In the genomic region with DNA sequence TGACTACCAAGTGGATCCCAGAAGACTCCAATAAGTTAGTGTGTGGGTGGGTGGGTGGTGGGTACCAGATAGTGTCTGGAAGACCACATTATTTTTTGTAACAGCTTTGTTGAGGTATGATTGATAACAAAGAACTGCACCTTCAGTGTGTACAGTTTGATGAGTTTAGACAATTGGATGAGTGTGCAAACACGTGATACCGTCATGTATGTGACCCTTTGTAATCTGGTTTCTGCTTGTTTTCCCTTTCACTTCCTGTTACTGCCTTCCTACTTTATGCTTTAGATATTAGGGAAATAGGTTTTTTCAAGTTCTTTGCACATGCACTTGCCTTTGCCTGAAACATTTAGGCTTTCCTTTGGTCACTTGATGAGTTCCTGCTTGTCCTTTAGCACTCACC, we compare ENCODE assay signal across 9 cellular contexts. TPM values are rescaled to one million over a fixed set of nuclear protein-coding genes. Genes with fewer than 3 reads are reported as not detected.
DNase-seq lines count a peak whose midpoint lies in the region; FAIRE-seq and TF ChIP-seq lines count a peak whose summit lies in the region.
"Had no signal": no experiment of that assay in that cellular context is flagged by ENCODE, and none has a peak within 500 bp of the region (broad histone marks: within the 10 kb centered on the region; RNA-seq: fewer than 3 reads in every experiment).

No MANE protein-coding gene starts in this region.

- no peaks in the 10 kb centered on the region for H3K9me1 ChIP-seq in endothelial cell of umbilical vein (replicated peaks; ENCODE audit: control insufficient read depth, extremely low read depth, insufficient read depth, low read length)

- peak; percentile 15 for TF ChIP-seq POLR2A in endothelial cell of umbilical vein (IDR thresholded peaks at IDR 0.05; ENCODE audit: low read depth, low read length)
- TF ChIP-seq POLR2A in breast epithelium (IDR thresholded peaks at IDR 0.05): no peak

- no peak for DNase-seq in activated naive CD4-positive, alpha-beta T cell (lab: John Stamatoyannopoulos, UW)
- DNase-seq in endothelial cell of umbilical vein (ENCODE audit: low read depth, low spot score) (peak; percentile 68), type B pancreatic cell (ENCODE audit: extremely low spot score, unreplicated experiment) (no peak), NCI-H524 (lab: John Stamatoyannopoulos, UW) (no peak), UCSD-AML1 (lab: John Stamatoyannopoulos, UW; ENCODE audit: unreplicated experiment) (no peak), breast epithelium (ENCODE audit: low spot score in 2 of 2) (no peak)
- DNase-seq: NCI-H774 had no signal

- H3K4me3 ChIP-seq in OCI-LY1 (ENCODE audit: low read depth, low read length, poor library complexity, severe bottlenecking) (no peak overlapping the region), endothelial cell of umbilical vein (replicated peaks in 1 of 3; ENCODE audit: insufficient read depth in 1 of 3, low read depth in 1 of 3, low read length in 3 of 3) (no peak overlapping the region), breast epithelium (no peak overlapping the region)

- BruUV-seq in endothelial cell of umbilical vein (replicated peaks; lab: Mats Ljungman, UMichigan): no TSS peak

- H2AFZ ChIP-seq in OCI-LY1 (ENCODE audit: low read length): no peak overlapping the region
- H2AFZ ChIP-seq in endothelial cell of umbilical vein (ENCODE audit: low read depth, low read length): no peak overlapping the region

- H3K36me3 ChIP-seq in OCI-LY1 (ENCODE audit: insufficient read depth, low read length): peaks cover 68% of the 10 kb centered on the region
- peaks cover 7 to 29% of the 10 kb centered on the region in 2 experiments for H3K36me3 ChIP-seq in endothelial cell of umbilical vein (ENCODE audit: control insufficient read depth in 2 of 2, extremely low read depth in 1 of 2, insufficient read depth in 2 of 2, low read length in 2 of 2)
- H3K36me3 ChIP-seq in breast epithelium: no peaks in the 10 kb centered on the region

- no peaks in the 10 kb centered on the region for H3K27me3 Mint-ChIP-seq in activated naive CD4-positive, alpha-beta T cell treated with anti-CD3 and anti-CD28 coated beads, Interleukin-2, amount 50 U/mL, for 24 hours
- H3K27me3 Mint-ChIP-seq in type B pancreatic cell: no peaks in the 10 kb centered on the region

- no peaks in the 10 kb centered on the region for H3K9me3 Mint-ChIP-seq in activated naive CD4-positive, alpha-beta T cell treated with anti-CD3 and anti-CD28 coated beads, Interleukin-2, amount 50 U/mL, for 24 hours
- H3K9me3 Mint-ChIP-seq in type B pancreatic cell: no peaks in the 10 kb centered on the region

- H3K27ac Mint-ChIP-seq in activated naive CD4-positive, alpha-beta T cell treated with anti-CD3 and anti-CD28 coated beads, Interleukin-2, amount 50 U/mL, for 24 hours: peak overlapping the region; percentile 92
- peak overlapping the region; percentile 62 for H3K27ac Mint-ChIP-seq in type B pancreatic cell

- dilution Hi-C loops in endothelial cell of umbilical vein (cut with MboI; ENCODE audit: extremely low pct_ligation_motif_present, low sequenced_read_pairs): no loop called here

- intact Hi-C loops in endothelial cell of umbilical vein (cut with micrococcal nuclease): no loop called here
- intact Hi-C loops in breast epithelium (cut with DNase I; ENCODE audit: low total_unique reads): no loop called here

- POLR2A ChIA-PET in endothelial cell of umbilical vein (lab: Charles Lee): no interaction called here

- H3K9me3 ChIP-seq in OCI-LY1 (ENCODE audit: low read length) (no peaks in the 10 kb centered on the region), endothelial cell of umbilical vein (replicated peaks; ENCODE audit: control insufficient read depth, insufficient read depth, low read length) (no peaks in the 10 kb centered on the region), breast epithelium (no peaks in the 10 kb centered on the region)

- peaks cover 37% of the 10 kb centered on the region for H3K36me3 Mint-ChIP-seq in activated naive CD4-positive, alpha-beta T cell treated with anti-CD3 and anti-CD28 coated beads, Interleukin-2, amount 50 U/mL, for 24 hours
- H3K36me3 Mint-ChIP-seq in type B pancreatic cell: peaks cover 33% of the 10 kb centered on the region

- peaks cover 72% of the 10 kb centered on the region for H3K4me1 Mint-ChIP-seq in activated naive CD4-positive, alpha-beta T cell treated with anti-CD3 and anti-CD28 coated beads, Interleukin-2, amount 50 U/mL, for 24 hours
- peaks cover 13% of the 10 kb centered on the region for H3K4me1 Mint-ChIP-seq in type B pancreatic cell (ENCODE audit: unreplicated experiment)

- H3K9me2 ChIP-seq in OCI-LY1 (ENCODE audit: low read depth, low read length): no peaks in the 10 kb centered on the region

- H3K4me1 ChIP-seq in OCI-LY1 (ENCODE audit: insufficient read depth, low read length, severe bottlenecking) (peaks cover 20% of the 10 kb centered on the region), endothelial cell of umbilical vein (ENCODE audit: control insufficient read depth, extremely low read depth, insufficient read depth, low read length) (peaks cover 12% of the 10 kb centered on the region), breast epithelium (peaks cover 0 to 11% of the 10 kb centered on the region in 2 donors)

- peak overlapping the region; percentile 26 for H3K27ac ChIP-seq in OCI-LY1 (ENCODE audit: low read depth, low read length, poor library complexity, severe bottlenecking)
- H3K27ac ChIP-seq in endothelial cell of umbilical vein (ENCODE audit: insufficient read depth, low read depth, low read length): peak overlapping the region; percentile 35
- H3K27ac ChIP-seq in breast epithelium: peak overlapping the region in 1 of 2 donors; percentile 38

- H3K27me3 ChIP-seq in OCI-LY1 (ENCODE audit: insufficient read depth, low read length) (no peaks in the 10 kb centered on the region), endothelial cell of umbilical vein (ENCODE audit: control insufficient read depth in 2 of 2, insufficient read depth in 2 of 2, low read length in 2 of 2) (no peaks in the 10 kb centered on the region), breast epithelium (no peaks in the 10 kb centered on the region)

- H3K9ac ChIP-seq in OCI-LY1 (ENCODE audit: low read length) (no peak overlapping the region), endothelial cell of umbilical vein (replicated peaks; ENCODE audit: extremely low read depth, insufficient read depth, low read length) (no peak overlapping the region)

- TF ChIP-seq CTCF in OCI-LY1 (IDR thresholded peaks at IDR 0.05; ENCODE audit: low read length) (no peak), endothelial cell of umbilical vein (IDR thresholded peaks at IDR 0.05; ENCODE audit: extremely low read depth in 1 of 2, insufficient read depth in 1 of 2, low read depth in 1 of 2, low read length in 2 of 2) (no peak), type B pancreatic cell (conservative IDR thresholded peaks at IDR 0.05) (no peak), breast epithelium (IDR thresholded peaks at IDR 0.05) (no peak)

- H3K4me2 ChIP-seq in OCI-LY1 (ENCODE audit: low read length) (no peak overlapping the region), endothelial cell of umbilical vein (ENCODE audit: insufficient read depth, low read length) (peak overlapping the region; percentile 33)

- peak overlapping the region; percentile 17 for H3K4me3 Mint-ChIP-seq in activated naive CD4-positive, alpha-beta T cell treated with anti-CD3 and anti-CD28 coated beads, Interleukin-2, amount 50 U/mL, for 24 hours
- no peak overlapping the region for H3K4me3 Mint-ChIP-seq in type B pancreatic cell

- H3K79me2 ChIP-seq in OCI-LY1 (ENCODE audit: insufficient read depth, low read length) (peaks cover 6% of the 10 kb centered on the region; the same call in 1 of the 2 replicates), endothelial cell of umbilical vein (ENCODE audit: control insufficient read depth, insufficient read depth, low read length) (peaks cover 17% of the 10 kb centered on the region)

- peak; percentile 12 for FAIRE-seq in endothelial cell of umbilical vein (lab: Jason Lieb, UNC)

- CTCF ChIA-PET in endothelial cell of umbilical vein (lab: Charles Lee): interaction anchor here (1.0 to 2.5 kb wide), 2 partner anchors 11 to 275 kb away, joined by 3 to 11 read pairs; a partner anchor contains a TSS

- H4K20me1 ChIP-seq in OCI-LY1 (ENCODE audit: insufficient read depth, low read length): 0 out of 2 replicates have a peak, but pooled peaks cover 3% of the 10 kb centered on the region
- peaks cover 6% of the 10 kb centered on the region for H4K20me1 ChIP-seq in endothelial cell of umbilical vein (replicated peaks; ENCODE audit: control insufficient read depth, extremely low read depth, insufficient read depth, low read length)

- H3F3A ChIP-seq in OCI-LY1 (ENCODE audit: insufficient read depth, low read length): peaks cover 12% of the 10 kb centered on the region

TF ChIP-seq in endothelial cell of umbilical vein, 7 proteins besides CTCF, POLR2A, EP300 and RAD21 (continues in another document):
- TF ChIP-seq, protein P1, sequence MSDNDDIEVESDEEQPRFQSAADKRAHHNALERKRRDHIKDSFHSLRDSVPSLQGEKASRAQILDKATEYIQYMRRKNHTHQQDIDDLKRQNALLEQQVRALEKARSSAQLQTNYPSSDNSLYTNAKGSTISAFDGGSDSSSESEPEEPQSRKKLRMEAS (IDR thresholded peaks at IDR 0.05; ENCODE audit: insufficient read depth, insufficient read length): no peak
- no peak for TF ChIP-seq MYC (IDR thresholded peaks at IDR 0.05; ENCODE audit: low read depth, low read length)

RNA-seq across cellular contexts. Expression of a gene that starts 8.5 kb away (rescaled TPM):
- total RNA-seq in endothelial cell of umbilical vein (871 and 890 TPM in 2 replicates), type B pancreatic cell (ENCODE audit: low replicate concordance) (949 and 1,036 TPM in 2 replicates), breast epithelium (1,000 to 10,000 TPM in 2 of 3 donors, 100 to 1,000 TPM in 1; 979 to 1,473 (median 1,466) TPM)
- polyA plus RNA-seq in endothelial cell of umbilical vein: 310 and 585 TPM in 2 replicates
- 907 and 1,246 TPM in 2 replicates for polyA plus RNA-seq in endothelial cell of umbilical vein (2011; cell fraction: cytosol; rRNA removed)
- polyA plus RNA-seq in endothelial cell of umbilical vein (2011; cell fraction: nucleus; rRNA removed): 296 and 362 TPM in 2 replicates
- polyA plus RNA-seq in endothelial cell of umbilical vein (2012): 1,750 and 1,844 TPM in 2 replicates
- polyA minus RNA-seq in endothelial cell of umbilical vein: 104 TPM in 2 replicates
- 222 TPM for polyA minus RNA-seq in endothelial cell of umbilical vein (2011; cell fraction: cytosol; rRNA and poly(A)+ RNA removed)
- 122 and 134 TPM in 2 replicates for polyA minus RNA-seq in endothelial cell of umbilical vein (2011; cell fraction: nucleus; rRNA and poly(A)+ RNA removed)

RNA-seq across cellular contexts. Expression of a gene that starts 10.8 kb away (rescaled TPM):
- total RNA-seq in endothelial cell of umbilical vein (1.3 and 2.1 TPM in 2 replicates), type B pancreatic cell (ENCODE audit: low replicate concordance) (15.9 and 19.0 TPM in 2 replicates), breast epithelium (10 to 100 TPM; 20.8 to 62.2 (median 39.3) TPM)
- polyA plus RNA-seq in endothelial cell of umbilical vein: 1.2 and 1.5 TPM in 2 replicates
- polyA plus RNA-seq in endothelial cell of umbilical vein (2011; cell fraction: cytosol; rRNA removed): 0.94 and 1.2 TPM in 2 replicates
- 1.2 and 1.4 TPM in 2 replicates for polyA plus RNA-seq in endothelial cell of umbilical vein (2011; cell fraction: nucleus; rRNA removed)
- 1.4 and 2.4 TPM in 2 replicates for polyA plus RNA-seq in endothelial cell of umbilical vein (2012)
- polyA minus RNA-seq in endothelial cell of umbilical vein: 1.6 and 2.8 TPM in 2 replicates
- 3.1 TPM for polyA minus RNA-seq in endothelial cell of umbilical vein (2011; cell fraction: cytosol; rRNA and poly(A)+ RNA removed)
- polyA minus RNA-seq in endothelial cell of umbilical vein (2011; cell fraction: nucleus; rRNA and poly(A)+ RNA removed): 0.63 and 0.82 TPM in 2 replicates
